Comparison of ENCODE assay signal across 28 cellular contexts in the genomic region with DNA sequence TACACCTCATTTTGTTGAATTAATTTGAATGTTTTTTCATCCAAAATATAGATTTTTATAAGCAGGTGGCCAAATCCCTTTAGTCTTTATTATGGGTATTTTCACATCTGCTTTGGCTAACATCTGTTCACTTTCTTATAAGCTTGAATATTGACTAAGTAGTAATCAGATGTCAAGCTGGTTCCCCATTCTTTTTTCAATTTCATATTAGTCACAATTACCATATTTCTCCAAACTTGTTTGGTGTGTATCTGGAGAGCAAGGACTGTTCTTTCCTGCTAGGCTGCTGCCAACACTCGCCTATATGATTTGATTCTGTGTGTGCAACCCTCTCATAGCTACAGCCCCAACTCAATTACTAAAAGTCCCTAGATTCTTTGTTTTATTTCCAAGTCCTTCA.
"Had no signal": no experiment of that assay in that cellular context is flagged by ENCODE, and none has a peak within 500 bp of the region (broad histone marks: within the 10 kb centered on the region; RNA-seq: fewer than 3 reads in every experiment).

No MANE protein-coding gene starts in this region.

- H3K27ac ChIP-seq: colonic mucosa, coronary artery, dorsolateral prefrontal cortex, epithelial cell of prostate, esophagus muscularis mucosa, esophagus squamous epithelium, foreskin keratinocyte, gastrocnemius medialis, gastroesophageal sphincter, heart left ventricle, heart right ventricle had no signal

- H3K9me3 ChIP-seq: colonic mucosa, esophagus squamous epithelium, gastrocnemius medialis, gastroesophageal sphincter had no signal

- ATAC-seq: effector memory CD8-positive, alpha-beta T cell; esophagus mucosa; foreskin keratinocyte; gastrocnemius medialis; gastroesophageal sphincter; heart left ventricle; heart right ventricle had no signal

- H3K4me1 ChIP-seq: colonic mucosa, esophagus muscularis mucosa, esophagus squamous epithelium, foreskin keratinocyte, gastrocnemius medialis, gastroesophageal sphincter, heart left ventricle, heart right ventricle had no signal

- FAIRE-seq: colon, endometrium, endothelial cell of umbilical vein, frontal cortex had no signal

- H3K27me3 ChIP-seq: colonic mucosa, dorsolateral prefrontal cortex, esophagus muscularis mucosa, esophagus squamous epithelium, foreskin keratinocyte, gastrocnemius medialis, gastroesophageal sphincter, heart left ventricle, heart right ventricle had no signal

- H3K4me3 ChIP-seq: colonic mucosa, coronary artery, dorsolateral prefrontal cortex, esophagus muscularis mucosa, esophagus squamous epithelium, gastrocnemius medialis, gastroesophageal sphincter, heart left ventricle, heart right ventricle had no signal

- H3K36me3 ChIP-seq: colonic mucosa, esophagus muscularis mucosa, esophagus squamous epithelium, gastrocnemius medialis, gastroesophageal sphincter, heart left ventricle, heart right ventricle had no signal

- DNase-seq: colonic mucosa; cortex of kidney; dermis blood vessel endothelial cell; dorsolateral prefrontal cortex; effector CD4-positive, alpha-beta T cell; effector CD8-positive, alpha-beta T cell; effector memory CD4-positive, alpha-beta T cell; effector memory CD8-positive, alpha-beta T cell; endodermal cell; erythroblast; esophagus squamous epithelium; foreskin fibroblast; foreskin melanocyte; gastrocnemius medialis; glutamatergic neuron; head of caudate nucleus; heart left ventricle; heart right ventricle had no signal
